21 cellular contexts compared by ENCODE assay signal in genomic region chr2:234259440-234259839, GRCh38.
"Had no signal": no experiment of that assay in that cellular context is flagged by ENCODE, and none has a peak within 500 bp of the region (broad histone marks: within the 10 kb centered on the region; RNA-seq: fewer than 3 reads in every experiment).

No MANE protein-coding gene starts in this region.

- DNase-seq: activated CD4-positive, alpha-beta T cell treated with anti-CD3 and anti-CD28 coated beads, Interleukin-2, amount 50 U/mL, for 48 hours; activated gamma-delta T cell; dermis blood vessel endothelial cell; effector memory CD4-positive, alpha-beta T cell; foreskin fibroblast; hippocampal formation; islet precursor cell; lower lobe of right lung; nephron progenitor cell; occipital lobe; stimulated activated CD4-positive, alpha-beta T cell treated with anti-CD3 and anti-CD28 coated beads, Interleukin-2, amount 100 ng/mL, for 48 hours; stomach; testis had no signal

- H3K36me3 Mint-ChIP-seq: activated naive CD4-positive, alpha-beta T cell treated with anti-CD3 and anti-CD28 coated beads, Interleukin-2, amount 50 U/mL, for 24 hours; mesothelial cell of epicardium; WTC11 had no signal

- H3K27ac ChIP-seq: ascending aorta, lower lobe of right lung, prostate gland, right atrium auricular region, stomach, testis, upper lobe of left lung had no signal

- H3K4me3 ChIP-seq: ascending aorta, lower lobe of right lung, prostate gland, right atrium auricular region, stomach, testis, upper lobe of left lung had no signal

- H3K4me1 ChIP-seq: ascending aorta, lower lobe of right lung, prostate gland, right atrium auricular region, stomach, testis, upper lobe of left lung had no signal

- H3K27me3 ChIP-seq: ascending aorta, right atrium auricular region, testis, upper lobe of left lung had no signal

- H3K9me3 Mint-ChIP-seq: activated naive CD4-positive, alpha-beta T cell treated with anti-CD3 and anti-CD28 coated beads, Interleukin-2, amount 50 U/mL, for 24 hours had no signal

- ATAC-seq: lower lobe of right lung, WTC11 had no signal

- H3K9me3 ChIP-seq: ascending aorta, lower lobe of right lung, prostate gland, right atrium auricular region, stomach, testis, upper lobe of left lung had no signal

- H3K36me3 ChIP-seq: ascending aorta, lower lobe of right lung, prostate gland, right atrium auricular region, stomach, upper lobe of left lung had no signal

- H3K27ac Mint-ChIP-seq: activated naive CD4-positive, alpha-beta T cell treated with anti-CD3 and anti-CD28 coated beads, Interleukin-2, amount 50 U/mL, for 24 hours; mesothelial cell of epicardium; nephron progenitor cell; WTC11 had no signal

- H3K4me3 Mint-ChIP-seq: activated CD4-positive, alpha-beta T cell treated with anti-CD3 and anti-CD28 coated beads for 36 hours; activated naive CD4-positive, alpha-beta T cell treated with anti-CD3 and anti-CD28 coated beads, Interleukin-2, amount 50 U/mL, for 24 hours; mesothelial cell of epicardium; nephron progenitor cell; WTC11 had no signal

- H3K27me3 Mint-ChIP-seq: activated CD4-positive, alpha-beta T cell treated with anti-CD3 and anti-CD28 coated beads for 36 hours; activated naive CD4-positive, alpha-beta T cell treated with anti-CD3 and anti-CD28 coated beads, Interleukin-2, amount 50 U/mL, for 24 hours had no signal
